In the genomic region with DNA sequence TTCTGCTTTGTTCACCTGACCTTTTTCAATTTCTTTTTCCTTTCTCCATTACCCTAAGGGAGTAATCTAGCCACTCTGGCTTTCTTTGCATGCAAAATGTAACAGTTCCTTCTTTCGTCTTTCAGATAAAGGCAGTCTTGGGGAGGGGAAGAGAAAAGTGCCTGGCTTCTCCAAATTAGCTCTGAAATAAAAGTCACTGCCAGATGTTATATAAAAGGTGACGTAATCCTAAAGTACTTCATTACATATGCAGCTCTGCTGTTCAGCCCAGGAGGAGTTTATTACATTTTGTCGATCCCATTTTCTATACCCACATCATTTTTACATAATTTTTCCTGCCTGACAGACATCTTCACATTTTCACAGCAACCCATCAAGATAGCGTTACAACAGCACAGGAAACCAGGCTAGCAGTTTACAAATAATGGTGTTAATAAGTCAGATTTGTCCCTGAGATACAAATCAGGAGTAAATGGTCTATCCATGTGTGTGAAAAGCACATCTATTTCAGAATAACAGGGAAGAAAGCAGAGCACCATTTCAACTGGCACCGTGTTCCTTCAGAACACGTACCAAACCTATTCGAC, we compare ENCODE assay signal across 2 cellular contexts.
TF ChIP-seq lines count a peak whose summit lies in the region.

No MANE protein-coding gene starts in this region.

TF ChIP-seq in HepG2, 621 proteins besides CTCF, POLR2A, EP300 and RAD21 (continued from another document):
- no peak for TF ChIP-seq ZNF839 (CRISPR knock-in tag; IDR thresholded peaks at IDR 0.05; ENCODE audit: borderline replicate concordance)

TF ChIP-seq in SK-N-SH, 30 proteins besides CTCF, POLR2A, EP300 and RAD21 (continued from another document):
- TF ChIP-seq, protein P1, sequence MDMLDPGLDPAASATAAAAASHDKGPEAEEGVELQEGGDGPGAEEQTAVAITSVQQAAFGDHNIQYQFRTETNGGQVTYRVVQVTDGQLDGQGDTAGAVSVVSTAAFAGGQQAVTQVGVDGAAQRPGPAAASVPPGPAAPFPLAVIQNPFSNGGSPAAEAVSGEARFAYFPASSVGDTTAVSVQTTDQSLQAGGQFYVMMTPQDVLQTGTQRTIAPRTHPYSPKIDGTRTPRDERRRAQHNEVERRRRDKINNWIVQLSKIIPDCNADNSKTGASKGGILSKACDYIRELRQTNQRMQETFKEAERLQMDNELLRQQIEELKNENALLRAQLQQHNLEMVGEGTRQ (IDR thresholded peaks at IDR 0.05; ENCODE audit: borderline replicate concordance, low read depth, low read length), result no peak
- TF ChIP-seq EZH2phosphoT487 (IDR thresholded peaks at IDR 0.05; ENCODE audit: borderline replicate concordance, low read depth), result no peak
- no peak for TF ChIP-seq RXRA (IDR thresholded peaks at IDR 0.05; ENCODE audit: borderline replicate concordance, low read depth)
- TF ChIP-seq, protein P2, sequence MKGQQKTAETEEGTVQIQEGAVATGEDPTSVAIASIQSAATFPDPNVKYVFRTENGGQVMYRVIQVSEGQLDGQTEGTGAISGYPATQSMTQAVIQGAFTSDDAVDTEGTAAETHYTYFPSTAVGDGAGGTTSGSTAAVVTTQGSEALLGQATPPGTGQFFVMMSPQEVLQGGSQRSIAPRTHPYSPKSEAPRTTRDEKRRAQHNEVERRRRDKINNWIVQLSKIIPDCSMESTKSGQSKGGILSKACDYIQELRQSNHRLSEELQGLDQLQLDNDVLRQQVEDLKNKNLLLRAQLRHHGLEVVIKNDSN (IDR thresholded peaks at IDR 0.05; ENCODE audit: borderline replicate concordance, low read depth), result no peak
- TF ChIP-seq RFX5 (IDR thresholded peaks at IDR 0.05; ENCODE audit: low read length), result peak; percentile 34; the same call in 1 of the 2 replicates
- TF ChIP-seq MXI1 (IDR thresholded peaks at IDR 0.05; ENCODE audit: low read depth, low read length), result peak; percentile 26; the same call in 1 of the 2 replicates
- no peak; the same call in 1 of the 2 replicates for TF ChIP-seq FOXJ3 (CRISPR knock-in tag; IDR thresholded peaks at IDR 0.05)
- TF ChIP-seq, protein P3, sequence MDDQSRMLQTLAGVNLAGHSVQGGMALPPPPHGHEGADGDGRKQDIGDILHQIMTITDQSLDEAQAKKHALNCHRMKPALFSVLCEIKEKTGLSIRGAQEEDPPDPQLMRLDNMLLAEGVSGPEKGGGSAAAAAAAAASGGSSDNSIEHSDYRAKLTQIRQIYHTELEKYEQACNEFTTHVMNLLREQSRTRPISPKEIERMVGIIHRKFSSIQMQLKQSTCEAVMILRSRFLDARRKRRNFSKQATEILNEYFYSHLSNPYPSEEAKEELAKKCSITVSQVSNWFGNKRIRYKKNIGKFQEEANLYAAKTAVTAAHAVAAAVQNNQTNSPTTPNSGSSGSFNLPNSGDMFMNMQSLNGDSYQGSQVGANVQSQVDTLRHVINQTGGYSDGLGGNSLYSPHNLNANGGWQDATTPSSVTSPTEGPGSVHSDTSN (IDR thresholded peaks at IDR 0.05), result no peak
- peak; percentile 88 for TF ChIP-seq GATA2 (CRISPR knock-in tag; IDR thresholded peaks at IDR 0.05)
- no peak for TF ChIP-seq MEF2A (IDR thresholded peaks at IDR 0.05; ENCODE audit: borderline replicate concordance, low read depth)
